23 cellular contexts compared by ENCODE assay signal in the genomic region with DNA sequence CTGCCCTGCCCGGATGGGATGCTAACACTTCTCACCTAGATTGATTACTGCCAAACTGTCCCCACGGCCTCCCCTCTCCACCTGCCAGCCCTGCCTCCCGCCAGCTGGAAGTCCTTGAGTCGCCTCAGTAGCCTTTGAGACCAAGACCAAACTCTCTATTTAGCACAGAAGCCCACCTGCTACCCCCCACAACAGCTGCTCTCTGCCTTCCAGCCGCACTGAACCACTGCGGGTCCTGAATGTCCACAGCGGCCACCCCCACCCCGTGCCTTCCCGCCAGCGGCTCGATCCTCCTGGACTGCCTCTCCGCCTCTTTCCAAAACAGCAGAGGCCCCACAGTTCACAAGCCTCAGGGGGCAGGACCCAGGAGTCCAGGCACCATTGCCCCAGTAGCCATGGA. TPM values are rescaled to one million over a fixed set of nuclear protein-coding genes. Genes with fewer than 3 reads are reported as not detected.
"Had no signal": no experiment of that assay in that cellular context is flagged by ENCODE, and none has a peak within 500 bp of the region (broad histone marks: within the 10 kb centered on the region; RNA-seq: fewer than 3 reads in every experiment).

No MANE protein-coding gene starts in this region.

- H3K4me3 ChIP-seq: esophagus muscularis mucosa, heart right ventricle, left lung, mucosa of descending colon, right atrium auricular region, thyroid gland had no signal

- H3K27me3 Mint-ChIP-seq: activated CD4-positive, alpha-beta T cell treated with anti-CD3 and anti-CD28 coated beads for 36 hours; activated naive CD8-positive, alpha-beta T cell treated with anti-CD3 and anti-CD28 coated beads for 36 hours had no signal

- H3K9me3 ChIP-seq: esophagus muscularis mucosa, heart right ventricle, left lung, mucosa of descending colon, right atrium auricular region, thyroid gland had no signal

- H3K27ac ChIP-seq: esophagus muscularis mucosa, heart right ventricle, left lung, right atrium auricular region, thyroid gland had no signal

- H3K36me3 ChIP-seq: esophagus muscularis mucosa, heart right ventricle, left lung, right atrium auricular region, thyroid gland had no signal

- H3K9me3 Mint-ChIP-seq: activated naive CD8-positive, alpha-beta T cell treated with anti-CD3 and anti-CD28 coated beads for 36 hours; activated T-helper 1 cell treated with anti-CD3 and anti-CD28 coated beads, Interleukin-12 subunit alpha, Interleukin-12 subunit beta, Interleukin-2, Interleukin-4 antibody, amounts not matched to agents 30 ng/mL and 10 ng/mL and 1 ng/mL, durations not matched to agents 14 hours and 24 hours and 36 hours had no signal

- H3K36me3 Mint-ChIP-seq: activated naive CD8-positive, alpha-beta T cell treated with anti-CD3 and anti-CD28 coated beads for 36 hours; naive thymus-derived CD4-positive, alpha-beta T cell had no signal

- H3K4me3 Mint-ChIP-seq: activated CD4-positive, alpha-beta T cell treated with anti-CD3 and anti-CD28 coated beads for 36 hours; activated naive CD8-positive, alpha-beta T cell treated with anti-CD3 and anti-CD28 coated beads for 36 hours; activated T-helper 1 cell treated with anti-CD3 and anti-CD28 coated beads, Interleukin-12 subunit alpha, Interleukin-12 subunit beta, Interleukin-2, Interleukin-4 antibody, amounts not matched to agents 30 ng/mL and 10 ng/mL and 1 ng/mL, durations not matched to agents 14 hours and 24 hours and 36 hours; naive thymus-derived CD4-positive, alpha-beta T cell had no signal

- ATAC-seq: activated CD4-positive, alpha-beta T cell treated with anti-CD3 and anti-CD28 coated beads for 36 hours; heart right ventricle; left lung; mucosa of descending colon had no signal

- DNase-seq: activated CD4-positive, alpha-beta T cell treated with anti-CD3 and anti-CD28 coated beads for 36 hours; activated CD4-positive, alpha-beta T cell treated with anti-CD3 and anti-CD28 coated beads, Interleukin-2, amount 50 U/mL, for 48 hours; activated naive CD8-positive, alpha-beta T cell treated with anti-CD3 and anti-CD28 coated beads for 36 hours; activated T-cell treated with anti-CD3 and anti-CD28 coated beads for 4 hours; amniotic stem cell; effector CD8-positive, alpha-beta T cell; heart right ventricle; left lung; mucosa of descending colon; naive thymus-derived CD4-positive, alpha-beta T cell; nucleus accumbens; small intestine; stimulated activated CD4-positive, alpha-beta T cell treated with anti-CD3 and anti-CD28 coated beads, Interleukin-4, amount 100 ng/mL, for 1 hour; thyroid gland had no signal

- H3K27ac Mint-ChIP-seq: activated CD4-positive, alpha-beta T cell treated with anti-CD3 and anti-CD28 coated beads for 36 hours; activated T-helper 1 cell treated with anti-CD3 and anti-CD28 coated beads, Interleukin-12 subunit alpha, Interleukin-12 subunit beta, Interleukin-2, Interleukin-4 antibody, amounts not matched to agents 30 ng/mL and 10 ng/mL and 1 ng/mL, durations not matched to agents 14 hours and 24 hours and 36 hours had no signal

- H3K4me1 Mint-ChIP-seq: activated CD4-positive, alpha-beta T cell treated with anti-CD3 and anti-CD28 coated beads for 36 hours had no signal

- H3K4me1 ChIP-seq: esophagus muscularis mucosa, heart right ventricle, left lung, right atrium auricular region, thyroid gland had no signal

- H3K27me3 ChIP-seq: right atrium auricular region, thyroid gland had no signal

RNA-seq across cellular contexts. Expression of gene FKBP6, which starts 39.0 kb away (rescaled TPM):
- total RNA-seq: activated CD4-positive, alpha-beta T cell treated with anti-CD3 and anti-CD28 coated beads for 36 hours; activated naive CD8-positive, alpha-beta T cell treated with anti-CD3 and anti-CD28 coated beads for 36 hours; activated T-helper 1 cell treated with anti-CD3 and anti-CD28 coated beads, Interleukin-12 subunit alpha, Interleukin-12 subunit beta, Interleukin-2, Interleukin-4 antibody, amounts not matched to agents 30 ng/mL and 10 ng/mL and 1 ng/mL, durations not matched to agents 14 hours and 24 hours and 36 hours; cerebellum; endothelial cell of umbilical vein; esophagus muscularis mucosa; heart right ventricle; kidney epithelial cell; mucosa of descending colon; posterior vena cava; right atrium auricular region; subcutaneous adipose tissue; T-helper 2 cell treated with Interferon-gamma antibody and Interleukin-4, amounts not matched to agents 100 ng/mL and 5 ng/mL, for 36 hours had no signal
- polyA plus RNA-seq: heart right ventricle; naive thymus-derived CD4-positive, alpha-beta T cell; small intestine had no signal

RNA-seq across cellular contexts. Expression of gene TRIM50, which starts 39.1 kb away (rescaled TPM):
- total RNA-seq: activated CD4-positive, alpha-beta T cell treated with anti-CD3 and anti-CD28 coated beads for 36 hours; activated naive CD8-positive, alpha-beta T cell treated with anti-CD3 and anti-CD28 coated beads for 36 hours; activated T-helper 1 cell treated with anti-CD3 and anti-CD28 coated beads, Interleukin-12 subunit alpha, Interleukin-12 subunit beta, Interleukin-2, Interleukin-4 antibody, amounts not matched to agents 30 ng/mL and 10 ng/mL and 1 ng/mL, durations not matched to agents 14 hours and 24 hours and 36 hours; cerebellum; endothelial cell of umbilical vein; kidney epithelial cell; naive thymus-derived CD4-positive, alpha-beta T cell; right atrium auricular region; T-helper 2 cell treated with Interferon-gamma antibody and Interleukin-4, amounts not matched to agents 100 ng/mL and 5 ng/mL, for 36 hours had no signal
- polyA plus RNA-seq: endothelial cell of umbilical vein; naive thymus-derived CD4-positive, alpha-beta T cell had no signal
